14 cellular contexts compared by ENCODE assay signal in the genomic region with DNA sequence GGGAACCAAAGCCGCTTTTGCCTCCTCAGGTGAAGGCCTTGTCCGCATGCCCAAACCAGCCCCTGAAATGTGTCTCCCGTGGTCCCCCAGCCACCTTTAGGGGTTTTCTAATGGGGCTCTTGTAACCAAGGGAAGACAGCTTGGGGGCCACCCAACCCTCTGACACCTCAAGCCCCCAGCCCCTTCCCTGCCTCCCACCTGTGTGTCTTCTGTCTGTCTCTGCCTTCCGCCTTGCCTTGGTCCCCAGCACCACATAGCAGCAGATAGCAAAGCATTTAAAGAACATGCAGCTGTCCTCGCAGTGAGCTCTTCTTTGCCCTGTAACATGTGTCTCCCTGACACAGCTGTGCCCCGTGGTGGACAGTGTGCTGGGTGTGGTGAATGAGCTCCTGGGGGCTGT. TPM values are rescaled to one million over a fixed set of nuclear protein-coding genes. Genes with fewer than 3 reads are reported as not detected.
DNase-seq lines count a peak whose midpoint lies in the region; ATAC-seq and TF ChIP-seq lines count a peak whose summit lies in the region.
"Had no signal": no experiment of that assay in that cellular context is flagged by ENCODE, and none has a peak within 500 bp of the region (broad histone marks: within the 10 kb centered on the region; RNA-seq: fewer than 3 reads in every experiment).

No MANE protein-coding gene starts in this region.

- no peaks in the 10 kb centered on the region for H3K9me2 ChIP-seq in GM23338 (ENCODE audit: insufficient read depth)

- no peaks in the 10 kb centered on the region for H4K20me1 ChIP-seq in GM23338 (replicated peaks; ENCODE audit: insufficient read depth)

- no peaks in the 10 kb centered on the region for H3K9me3 ChIP-seq in RWPE2 (ENCODE audit: severe bottlenecking)
- H3K9me3 ChIP-seq: BE2C, Caco-2 had no signal

- H3K36me3 Mint-ChIP-seq in GM23338 (ENCODE audit: low read depth) (no peaks in the 10 kb centered on the region; the same call in 2 of the 3 replicates), neural crest cell (ENCODE audit: low read depth) (no peaks in the 10 kb centered on the region)
- H3K36me3 Mint-ChIP-seq in stimulated activated effector memory CD8-positive, alpha-beta T cell treated with anti-CD3 and anti-CD28 coated beads, Interleukin-12 subunit alpha, Interleukin-12 subunit beta, amount 100 ng/mL, for 72 hours, result no peaks in the 10 kb centered on the region
- H3K36me3 Mint-ChIP-seq: CD4-positive, CD25-positive, alpha-beta regulatory T cell; CD8-positive, alpha-beta memory T cell had no signal

- H3K79me2 ChIP-seq in GM23338 (replicated peaks; ENCODE audit: insufficient read depth), result no peaks in the 10 kb centered on the region

- ATAC-seq in GM23338, result no peak
- ATAC-seq in RWPE2 (ENCODE audit: low read depth), result no peak
- ATAC-seq in stimulated activated effector memory CD8-positive, alpha-beta T cell treated with anti-CD3 and anti-CD28 coated beads, Interleukin-12 subunit alpha, Interleukin-12 subunit beta, amount 100 ng/mL, for 72 hours, result no peak

- H3K4me3 Mint-ChIP-seq in GM23338 (no peak overlapping the region), neural crest cell (no peak overlapping the region)
- no peak overlapping the region for H3K4me3 Mint-ChIP-seq in stimulated activated effector memory CD8-positive, alpha-beta T cell treated with anti-CD3 and anti-CD28 coated beads, Interleukin-12 subunit alpha, Interleukin-12 subunit beta, amount 100 ng/mL, for 72 hours
- H3K4me3 Mint-ChIP-seq: CD4-positive, CD25-positive, alpha-beta regulatory T cell; CD8-positive, alpha-beta memory T cell; H9 had no signal

- H3K9me3 Mint-ChIP-seq in GM23338 (no peaks in the 10 kb centered on the region; the same call in 2 of the 3 replicates), neural crest cell (no peaks in the 10 kb centered on the region)
- H3K9me3 Mint-ChIP-seq in stimulated activated effector memory CD8-positive, alpha-beta T cell treated with anti-CD3 and anti-CD28 coated beads, Interleukin-12 subunit alpha, Interleukin-12 subunit beta, amount 100 ng/mL, for 72 hours, result no peaks in the 10 kb centered on the region
- H3K9me3 Mint-ChIP-seq: CD4-positive, CD25-positive, alpha-beta regulatory T cell; CD8-positive, alpha-beta memory T cell; H9 had no signal

- H3K4me2 ChIP-seq in GM23338, result no peak overlapping the region

- H3K27me3 ChIP-seq in GM23338 (ENCODE audit: insufficient read depth) (no peaks in the 10 kb centered on the region), RWPE2 (ENCODE audit: insufficient read depth, poor library complexity, severe bottlenecking) (no peaks in the 10 kb centered on the region)
- H3K27me3 ChIP-seq: BE2C had no signal

- no peaks in the 10 kb centered on the region; the same call in 2 of the 3 replicates for H3K4me1 Mint-ChIP-seq in GM23338
- H3K4me1 Mint-ChIP-seq in neural crest cell, result peaks cover 22% of the 10 kb centered on the region
- peaks cover 5% of the 10 kb centered on the region for H3K4me1 Mint-ChIP-seq in stimulated activated effector memory CD8-positive, alpha-beta T cell treated with anti-CD3 and anti-CD28 coated beads, Interleukin-12 subunit alpha, Interleukin-12 subunit beta, amount 100 ng/mL, for 72 hours
- H3K4me1 Mint-ChIP-seq: H9 had no signal

- H3K36me3 ChIP-seq in GM23338 (ENCODE audit: insufficient read depth) (no peaks in the 10 kb centered on the region), RWPE2 (ENCODE audit: low read depth) (no peaks in the 10 kb centered on the region)
- H3K36me3 ChIP-seq: BE2C had no signal

- no peak for DNase-seq in GM23338 (ENCODE audit: low spot score)
- peak; percentile 75 for DNase-seq in RWPE2 (ENCODE audit: low spot score)
- no peak for DNase-seq in neural crest cell (ENCODE audit: low read depth, low spot score)
- DNase-seq in stimulated activated effector memory CD8-positive, alpha-beta T cell treated with anti-CD3 and anti-CD28 coated beads, Interleukin-12 subunit alpha, Interleukin-12 subunit beta, amount 100 ng/mL, for 72 hours (ENCODE audit: low spot score in 2 of 2), result no peak
- no peak for DNase-seq in COLO829 (ENCODE audit: low spot score)
- no peak for DNase-seq in Kasumi-1 (lab: John Stamatoyannopoulos, UW)
- DNase-seq: BE2C; C1 segment of cervical spinal cord; Caco-2; CD4-positive, CD25-positive, alpha-beta regulatory T cell; CD8-positive, alpha-beta memory T cell; H9 had no signal

- H2AFZ ChIP-seq in GM23338, result no peak overlapping the region

- H3K27ac Mint-ChIP-seq in GM23338, result peak overlapping the region; percentile 65; the same call in 1 of the 2 replicates
- peak overlapping the region; percentile 75 for H3K27ac Mint-ChIP-seq in neural crest cell (ENCODE audit: unreplicated experiment)
- peak overlapping the region; percentile 70 for H3K27ac Mint-ChIP-seq in stimulated activated effector memory CD8-positive, alpha-beta T cell treated with anti-CD3 and anti-CD28 coated beads, Interleukin-12 subunit alpha, Interleukin-12 subunit beta, amount 100 ng/mL, for 72 hours
- H3K27ac Mint-ChIP-seq: CD4-positive, CD25-positive, alpha-beta regulatory T cell; H9 had no signal

- H3F3A ChIP-seq in GM23338 (replicated peaks; ENCODE audit: low read depth), result no peaks in the 10 kb centered on the region

- H3K27me3 Mint-ChIP-seq in GM23338 (ENCODE audit: insufficient read depth, low read depth, poor library complexity) (peaks cover 10% of the 10 kb centered on the region), neural crest cell (ENCODE audit: low read depth) (no peaks in the 10 kb centered on the region)
- H3K27me3 Mint-ChIP-seq: CD4-positive, CD25-positive, alpha-beta regulatory T cell had no signal

- TF ChIP-seq CTCF in GM23338 (conservative IDR thresholded peaks at IDR 0.05; ENCODE audit: low read depth in 2 of 2) (no peak), RWPE2 (IDR thresholded peaks at IDR 0.05; ENCODE audit: poor library complexity, severe bottlenecking) (no peak), neural crest cell (conservative IDR thresholded peaks at IDR 0.05) (no peak)

- H3K27ac ChIP-seq in GM23338 (ENCODE audit: low read depth) (no peak overlapping the region), RWPE2 (ENCODE audit: poor library complexity, severe bottlenecking) (no peak overlapping the region)

- H3K4me1 ChIP-seq in GM23338 (ENCODE audit: insufficient read depth) (no peaks in the 10 kb centered on the region), RWPE2 (ENCODE audit: insufficient read depth, poor library complexity, severe bottlenecking) (no peaks in the 10 kb centered on the region)
- H3K4me1 ChIP-seq: BE2C, Caco-2 had no signal

- H3K4me3 ChIP-seq in GM23338 (no peak overlapping the region), RWPE2 (ENCODE audit: severe bottlenecking) (no peak overlapping the region)

TF ChIP-seq in GM23338, 12 proteins besides CTCF, POLR2A, EP300 and RAD21 (continues in another document):
- TF ChIP-seq EZH2phosphoT487 (IDR thresholded peaks at IDR 0.05; ENCODE audit: unreplicated experiment) (no peak), STAT1 (IDR thresholded peaks at IDR 0.05; ENCODE audit: unreplicated experiment) (no peak), ZNF114 (CRISPR knock-in tag; IDR thresholded peaks at IDR 0.05) (no peak), POLR2AphosphoS5 (IDR thresholded peaks at IDR 0.05; ENCODE audit: low read depth) (no peak), NANOG (IDR thresholded peaks at IDR 0.05; ENCODE audit: borderline replicate concordance) (no peak), CREB1 (CRISPR knock-in tag; IDR thresholded peaks at IDR 0.05; ENCODE audit: low read depth) (no peak), ZNF331 (CRISPR knock-in tag; IDR thresholded peaks at IDR 0.05; ENCODE audit: low read depth) (no peak)
- TF ChIP-seq, protein P1, sequence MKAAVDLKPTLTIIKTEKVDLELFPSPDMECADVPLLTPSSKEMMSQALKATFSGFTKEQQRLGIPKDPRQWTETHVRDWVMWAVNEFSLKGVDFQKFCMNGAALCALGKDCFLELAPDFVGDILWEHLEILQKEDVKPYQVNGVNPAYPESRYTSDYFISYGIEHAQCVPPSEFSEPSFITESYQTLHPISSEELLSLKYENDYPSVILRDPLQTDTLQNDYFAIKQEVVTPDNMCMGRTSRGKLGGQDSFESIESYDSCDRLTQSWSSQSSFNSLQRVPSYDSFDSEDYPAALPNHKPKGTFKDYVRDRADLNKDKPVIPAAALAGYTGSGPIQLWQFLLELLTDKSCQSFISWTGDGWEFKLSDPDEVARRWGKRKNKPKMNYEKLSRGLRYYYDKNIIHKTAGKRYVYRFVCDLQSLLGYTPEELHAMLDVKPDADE (IDR thresholded peaks at IDR 0.05), result no peak

RNA-seq across cellular contexts. Expression of a gene that starts 9.6 kb away (rescaled TPM):
- not detected in 2 replicates for total RNA-seq in GM23338 (2014; rRNA removed; shearing (Covaris generic))
- polyA plus RNA-seq in GM23338 (2016; fragmentation: Nextera tagmentation; extraction: Ambion mirVana), result not detected in 2 replicates
- total RNA-seq in neural crest cell, result not detected in 2 replicates
- total RNA-seq: A172; Caco-2; CD4-positive, CD25-positive, alpha-beta regulatory T cell; CD8-positive, alpha-beta memory T cell; H1; H9 had no signal
- polyA plus RNA-seq: CD4-positive, CD25-positive, alpha-beta regulatory T cell; CD8-positive, alpha-beta memory T cell; H1 had no signal

RNA-seq across cellular contexts. Expression of a gene that starts 16.2 kb away (rescaled TPM):
- total RNA-seq in GM23338 (2014; rRNA removed; shearing (Covaris generic)), result not detected in 2 replicates
- polyA plus RNA-seq in GM23338 (2016; fragmentation: Nextera tagmentation; extraction: Ambion mirVana), result not detected in 2 replicates
- total RNA-seq in neural crest cell, result not detected in 2 replicates
- total RNA-seq: A172; Caco-2; CD4-positive, CD25-positive, alpha-beta regulatory T cell; CD8-positive, alpha-beta memory T cell; H1; H9 had no signal
- polyA plus RNA-seq: CD4-positive, CD25-positive, alpha-beta regulatory T cell; CD8-positive, alpha-beta memory T cell; H1 had no signal

RNA-seq across cellular contexts. Expression of a gene that starts 31.8 kb away (rescaled TPM):
- not detected in 2 replicates for total RNA-seq in GM23338 (2014; rRNA removed; shearing (Covaris generic))
- polyA plus RNA-seq in GM23338 (2016; fragmentation: Nextera tagmentation; extraction: Ambion mirVana), result not detected in 2 replicates
- total RNA-seq in neural crest cell, result not detected in 2 replicates
- total RNA-seq: A172; Caco-2; CD4-positive, CD25-positive, alpha-beta regulatory T cell; CD8-positive, alpha-beta memory T cell; H1; H9 had no signal
- polyA plus RNA-seq: CD4-positive, CD25-positive, alpha-beta regulatory T cell; CD8-positive, alpha-beta memory T cell; H1 had no signal

RNA-seq across cellular contexts. Expression of a gene that starts 55.8 kb away (rescaled TPM):
- not detected in 2 replicates for total RNA-seq in GM23338 (2014; rRNA removed; shearing (Covaris generic))
- not detected in 2 replicates for polyA plus RNA-seq in GM23338 (2016; fragmentation: Nextera tagmentation; extraction: Ambion mirVana)
- not detected in 2 replicates for total RNA-seq in neural crest cell
- total RNA-seq: A172; Caco-2; CD4-positive, CD25-positive, alpha-beta regulatory T cell; CD8-positive, alpha-beta memory T cell; H1; H9 had no signal
- polyA plus RNA-seq: CD4-positive, CD25-positive, alpha-beta regulatory T cell; CD8-positive, alpha-beta memory T cell; H1 had no signal

RNA-seq across cellular contexts. Expression of a gene that starts 59.0 kb away (rescaled TPM):
- not detected in 2 replicates for total RNA-seq in GM23338 (2014; rRNA removed; shearing (Covaris generic))
- not detected in 2 replicates for polyA plus RNA-seq in GM23338 (2016; fragmentation: Nextera tagmentation; extraction: Ambion mirVana)
- not detected in 2 replicates for total RNA-seq in neural crest cell
- total RNA-seq: A172; Caco-2; CD4-positive, CD25-positive, alpha-beta regulatory T cell; CD8-positive, alpha-beta memory T cell; H1; H9 had no signal
- polyA plus RNA-seq: CD4-positive, CD25-positive, alpha-beta regulatory T cell; CD8-positive, alpha-beta memory T cell; H1 had no signal
